21 cellular contexts compared by ENCODE assay signal in the genomic region with DNA sequence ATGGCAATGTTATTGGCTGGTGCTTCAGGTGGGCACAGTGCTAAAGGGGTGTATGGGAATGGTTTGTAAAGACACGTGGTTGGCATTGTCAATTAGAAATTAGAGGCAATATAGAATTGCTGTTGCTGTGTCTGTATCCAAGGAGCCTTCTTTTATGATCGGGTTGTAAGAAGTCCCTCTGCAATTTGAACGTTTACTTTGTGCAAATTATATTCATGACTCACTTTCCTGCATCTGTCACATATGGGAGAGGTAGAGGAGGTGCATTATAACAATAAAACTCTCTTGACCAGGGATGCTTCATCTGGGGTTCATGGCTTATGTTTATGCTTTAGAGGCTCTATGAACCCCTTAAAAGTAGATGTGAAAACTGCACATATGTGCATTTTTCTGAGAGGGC.
"Had no signal": no experiment of that assay in that cellular context is flagged by ENCODE, and none has a peak within 500 bp of the region (broad histone marks: within the 10 kb centered on the region; RNA-seq: fewer than 3 reads in every experiment).

No MANE protein-coding gene starts in this region.

- H3K4me3 Mint-ChIP-seq: activated naive CD8-positive, alpha-beta T cell; activated T-cell treated with anti-CD3 and anti-CD28 coated beads, Interleukin-2, amount 50 U/mL, for 72 hours; nephron had no signal

- H3K9me3 Mint-ChIP-seq: activated T-cell treated with anti-CD3 and anti-CD28 coated beads, Interleukin-2, amount 50 U/mL, for 72 hours; nephron had no signal

- H3K27me3 Mint-ChIP-seq: activated naive CD8-positive, alpha-beta T cell had no signal

- H3K36me3 Mint-ChIP-seq: activated naive CD8-positive, alpha-beta T cell had no signal

- H3K27ac Mint-ChIP-seq: activated naive CD8-positive, alpha-beta T cell; activated T-cell treated with anti-CD3 and anti-CD28 coated beads, Interleukin-2, amount 50 U/mL, for 72 hours; nephron had no signal

- DNase-seq: activated CD4-positive, alpha-beta T cell treated with anti-CD3 and anti-CD28 coated beads for 4 hours; activated CD4-positive, alpha-beta T cell treated with anti-CD3 and anti-CD28 coated beads, Interleukin-2, amount 50 U/mL, for 4 hours; activated effector memory CD4-positive, alpha-beta T cell treated with Interleukin-2 at 50 U/mL for 16 hours; activated naive CD4-positive, alpha-beta T cell treated with Interleukin-2 at 50 U/mL for 16 hours; activated T-cell treated with anti-CD3 and anti-CD28 coated beads for 4 hours; activated T-cell treated with anti-CD3 and anti-CD28 coated beads, Interleukin-2, amount 50 U/mL, for 72 hours; anterior cingulate cortex; cerebellar nuclear complex; dorsolateral prefrontal cortex; effector memory CD4-positive, alpha-beta T cell; erythroblast; islet precursor cell; left ventricle myocardium superior; right lobe of liver; stimulated activated CD4-positive, alpha-beta T cell treated with anti-CD3 and anti-CD28 coated beads, Interleukin-2, amount 100 ng/mL, for 48 hours; stimulated activated naive CD8-positive, alpha-beta T cell treated with anti-CD3 and anti-CD28 coated beads, Interleukin-15, Interleukin-2, amounts not matched to agents 100 U/mL and 50 U/mL, for 24 hours; testis; transverse colon had no signal

- H3K4me1 Mint-ChIP-seq: nephron had no signal

- ATAC-seq: activated T-cell treated with anti-CD3 and anti-CD28 coated beads, Interleukin-2, amount 50 U/mL, for 72 hours; gastroesophageal sphincter; left ventricle myocardium superior; right lobe of liver; stimulated activated naive CD8-positive, alpha-beta T cell treated with anti-CD3 and anti-CD28 coated beads, Interleukin-15, Interleukin-2, amounts not matched to agents 100 U/mL and 50 U/mL, for 24 hours had no signal
